2 cellular contexts compared by ENCODE assay signal in the genomic region with DNA sequence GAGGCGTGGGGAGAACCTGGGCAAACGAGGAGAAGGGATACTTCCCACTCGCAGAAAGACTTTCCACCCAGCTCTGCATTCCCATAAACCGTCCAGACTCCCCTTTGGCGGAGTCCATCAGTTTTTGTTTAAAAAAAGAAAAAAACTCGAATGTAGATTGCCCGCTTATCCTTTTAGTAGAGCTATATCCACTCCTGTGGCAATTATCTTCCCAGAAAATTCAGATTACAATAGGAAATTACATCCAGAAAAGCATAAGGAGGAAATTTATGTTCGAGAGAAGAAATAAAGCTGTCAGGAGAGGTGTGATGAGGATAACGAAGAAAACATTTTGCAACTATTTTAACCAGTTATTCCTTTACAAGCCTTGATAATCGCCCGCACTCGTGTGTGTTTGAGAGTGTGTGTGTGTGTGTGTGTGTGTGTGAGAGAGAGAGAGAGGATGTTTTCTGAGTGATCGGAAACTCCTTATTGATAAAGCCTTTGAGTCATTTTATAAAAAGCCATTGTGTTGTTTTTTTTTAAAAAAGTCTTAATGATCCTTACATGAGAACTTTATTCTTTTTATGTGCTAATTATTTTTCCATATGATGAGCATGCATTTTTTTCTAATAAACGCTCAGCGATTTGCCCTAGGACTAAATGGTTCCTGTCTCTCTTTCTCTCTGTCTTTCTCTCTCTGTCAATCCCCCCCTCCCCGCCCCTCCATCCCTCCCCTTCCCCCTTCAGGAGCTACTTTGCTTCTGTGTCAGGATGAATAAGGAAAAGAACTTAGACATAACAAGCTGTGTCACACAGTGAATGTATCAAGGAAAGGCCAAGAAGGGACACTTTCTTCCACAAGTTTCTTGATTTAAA.
A peak's percentile ranks its signal among the peaks of the same experiment; 100 is the strongest.
TF ChIP-seq lines count a peak whose summit lies in the region.

No MANE protein-coding gene starts in this region.

TF ChIP-seq in K562, 482 proteins besides CTCF, POLR2A, EP300 and RAD21 (continued from another document and continues in another):
- TF ChIP-seq, protein P1, sequence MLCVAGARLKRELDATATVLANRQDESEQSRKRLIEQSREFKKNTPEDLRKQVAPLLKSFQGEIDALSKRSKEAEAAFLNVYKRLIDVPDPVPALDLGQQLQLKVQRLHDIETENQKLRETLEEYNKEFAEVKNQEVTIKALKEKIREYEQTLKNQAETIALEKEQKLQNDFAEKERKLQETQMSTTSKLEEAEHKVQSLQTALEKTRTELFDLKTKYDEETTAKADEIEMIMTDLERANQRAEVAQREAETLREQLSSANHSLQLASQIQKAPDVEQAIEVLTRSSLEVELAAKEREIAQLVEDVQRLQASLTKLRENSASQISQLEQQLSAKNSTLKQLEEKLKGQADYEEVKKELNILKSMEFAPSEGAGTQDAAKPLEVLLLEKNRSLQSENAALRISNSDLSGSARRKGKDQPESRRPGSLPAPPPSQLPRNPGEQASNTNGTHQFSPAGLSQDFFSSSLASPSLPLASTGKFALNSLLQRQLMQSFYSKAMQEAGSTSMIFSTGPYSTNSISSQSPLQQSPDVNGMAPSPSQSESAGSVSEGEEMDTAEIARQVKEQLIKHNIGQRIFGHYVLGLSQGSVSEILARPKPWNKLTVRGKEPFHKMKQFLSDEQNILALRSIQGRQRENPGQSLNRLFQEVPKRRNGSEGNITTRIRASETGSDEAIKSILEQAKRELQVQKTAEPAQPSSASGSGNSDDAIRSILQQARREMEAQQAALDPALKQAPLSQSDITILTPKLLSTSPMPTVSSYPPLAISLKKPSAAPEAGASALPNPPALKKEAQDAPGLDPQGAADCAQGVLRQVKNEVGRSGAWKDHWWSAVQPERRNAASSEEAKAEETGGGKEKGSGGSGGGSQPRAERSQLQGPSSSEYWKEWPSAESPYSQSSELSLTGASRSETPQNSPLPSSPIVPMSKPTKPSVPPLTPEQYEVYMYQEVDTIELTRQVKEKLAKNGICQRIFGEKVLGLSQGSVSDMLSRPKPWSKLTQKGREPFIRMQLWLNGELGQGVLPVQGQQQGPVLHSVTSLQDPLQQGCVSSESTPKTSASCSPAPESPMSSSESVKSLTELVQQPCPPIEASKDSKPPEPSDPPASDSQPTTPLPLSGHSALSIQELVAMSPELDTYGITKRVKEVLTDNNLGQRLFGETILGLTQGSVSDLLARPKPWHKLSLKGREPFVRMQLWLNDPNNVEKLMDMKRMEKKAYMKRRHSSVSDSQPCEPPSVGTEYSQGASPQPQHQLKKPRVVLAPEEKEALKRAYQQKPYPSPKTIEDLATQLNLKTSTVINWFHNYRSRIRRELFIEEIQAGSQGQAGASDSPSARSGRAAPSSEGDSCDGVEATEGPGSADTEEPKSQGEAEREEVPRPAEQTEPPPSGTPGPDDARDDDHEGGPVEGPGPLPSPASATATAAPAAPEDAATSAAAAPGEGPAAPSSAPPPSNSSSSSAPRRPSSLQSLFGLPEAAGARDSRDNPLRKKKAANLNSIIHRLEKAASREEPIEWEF (CRISPR knock-in tag; IDR thresholded peaks at IDR 0.05) = peak; percentile 72; the same call in 1 of the 2 replicates
- TF ChIP-seq MTA2 (IDR thresholded peaks at IDR 0.05; ENCODE audit: low read depth) (0 out of 2 replicates have a peak, but pooled peaks have one; percentile 13), HDAC1 (IDR thresholded peaks at IDR 0.05) (peak in 1 of 2 experiments; percentile 32; a peak in 1 of 4 replicates), NEUROD1 (IDR thresholded peaks at IDR 0.05; ENCODE audit: borderline replicate concordance, low read depth, low read length, partially characterized antibody) (no peak)
- TF ChIP-seq, protein P2, sequence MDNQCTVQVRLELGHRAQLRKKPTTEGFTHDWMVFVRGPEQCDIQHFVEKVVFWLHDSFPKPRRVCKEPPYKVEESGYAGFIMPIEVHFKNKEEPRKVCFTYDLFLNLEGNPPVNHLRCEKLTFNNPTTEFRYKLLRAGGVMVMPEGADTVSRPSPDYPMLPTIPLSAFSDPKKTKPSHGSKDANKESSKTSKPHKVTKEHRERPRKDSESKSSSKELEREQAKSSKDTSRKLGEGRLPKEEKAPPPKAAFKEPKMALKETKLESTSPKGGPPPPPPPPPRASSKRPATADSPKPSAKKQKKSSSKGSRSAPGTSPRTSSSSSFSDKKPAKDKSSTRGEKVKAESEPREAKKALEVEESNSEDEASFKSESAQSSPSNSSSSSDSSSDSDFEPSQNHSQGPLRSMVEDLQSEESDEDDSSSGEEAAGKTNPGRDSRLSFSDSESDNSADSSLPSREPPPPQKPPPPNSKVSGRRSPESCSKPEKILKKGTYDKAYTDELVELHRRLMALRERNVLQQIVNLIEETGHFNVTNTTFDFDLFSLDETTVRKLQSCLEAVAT (IDR thresholded peaks at IDR 0.05) = peak in 1 of 2 experiments; percentile 32; a peak in 1 of 4 replicates
- TF ChIP-seq, protein P3, sequence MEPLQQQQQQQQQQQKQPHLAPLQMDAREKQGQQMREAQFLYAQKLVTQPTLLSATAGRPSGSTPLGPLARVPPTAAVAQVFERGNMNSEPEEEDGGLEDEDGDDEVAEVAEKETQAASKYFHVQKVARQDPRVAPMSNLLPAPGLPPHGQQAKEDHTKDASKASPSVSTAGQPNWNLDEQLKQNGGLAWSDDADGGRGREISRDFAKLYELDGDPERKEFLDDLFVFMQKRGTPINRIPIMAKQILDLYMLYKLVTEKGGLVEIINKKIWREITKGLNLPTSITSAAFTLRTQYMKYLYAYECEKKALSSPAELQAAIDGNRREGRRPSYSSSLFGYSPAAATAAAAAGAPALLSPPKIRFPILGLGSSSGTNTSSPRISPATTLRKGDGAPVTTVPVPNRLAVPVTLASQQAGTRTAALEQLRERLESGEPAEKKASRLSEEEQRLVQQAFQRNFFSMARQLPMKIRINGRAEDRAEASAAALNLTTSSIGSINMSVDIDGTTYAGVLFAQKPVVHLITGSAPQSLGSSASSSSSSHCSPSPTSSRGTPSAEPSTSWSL (CRISPR knock-in tag; IDR thresholded peaks at IDR 0.05; ENCODE audit: borderline replicate concordance) = no peak

TF ChIP-seq in HepG2, 621 proteins besides CTCF, POLR2A, EP300 and RAD21 (continued from another document and continues in another):
- TF ChIP-seq, protein P4, sequence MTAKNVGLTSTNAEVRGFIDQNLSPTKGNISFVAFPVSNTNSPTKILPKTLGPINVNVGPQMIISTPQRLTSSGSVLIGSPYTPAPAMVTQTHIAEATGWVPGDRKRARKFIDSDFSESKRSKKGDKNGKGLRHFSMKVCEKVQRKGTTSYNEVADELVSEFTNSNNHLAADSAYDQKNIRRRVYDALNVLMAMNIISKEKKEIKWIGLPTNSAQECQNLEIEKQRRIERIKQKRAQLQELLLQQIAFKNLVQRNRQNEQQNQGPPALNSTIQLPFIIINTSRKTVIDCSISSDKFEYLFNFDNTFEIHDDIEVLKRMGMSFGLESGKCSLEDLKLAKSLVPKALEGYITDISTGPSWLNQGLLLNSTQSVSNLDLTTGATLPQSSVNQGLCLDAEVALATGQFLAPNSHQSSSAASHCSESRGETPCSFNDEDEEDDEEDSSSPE (CRISPR knock-in tag; IDR thresholded peaks at IDR 0.05) = no peak
- TF ChIP-seq, protein P5, sequence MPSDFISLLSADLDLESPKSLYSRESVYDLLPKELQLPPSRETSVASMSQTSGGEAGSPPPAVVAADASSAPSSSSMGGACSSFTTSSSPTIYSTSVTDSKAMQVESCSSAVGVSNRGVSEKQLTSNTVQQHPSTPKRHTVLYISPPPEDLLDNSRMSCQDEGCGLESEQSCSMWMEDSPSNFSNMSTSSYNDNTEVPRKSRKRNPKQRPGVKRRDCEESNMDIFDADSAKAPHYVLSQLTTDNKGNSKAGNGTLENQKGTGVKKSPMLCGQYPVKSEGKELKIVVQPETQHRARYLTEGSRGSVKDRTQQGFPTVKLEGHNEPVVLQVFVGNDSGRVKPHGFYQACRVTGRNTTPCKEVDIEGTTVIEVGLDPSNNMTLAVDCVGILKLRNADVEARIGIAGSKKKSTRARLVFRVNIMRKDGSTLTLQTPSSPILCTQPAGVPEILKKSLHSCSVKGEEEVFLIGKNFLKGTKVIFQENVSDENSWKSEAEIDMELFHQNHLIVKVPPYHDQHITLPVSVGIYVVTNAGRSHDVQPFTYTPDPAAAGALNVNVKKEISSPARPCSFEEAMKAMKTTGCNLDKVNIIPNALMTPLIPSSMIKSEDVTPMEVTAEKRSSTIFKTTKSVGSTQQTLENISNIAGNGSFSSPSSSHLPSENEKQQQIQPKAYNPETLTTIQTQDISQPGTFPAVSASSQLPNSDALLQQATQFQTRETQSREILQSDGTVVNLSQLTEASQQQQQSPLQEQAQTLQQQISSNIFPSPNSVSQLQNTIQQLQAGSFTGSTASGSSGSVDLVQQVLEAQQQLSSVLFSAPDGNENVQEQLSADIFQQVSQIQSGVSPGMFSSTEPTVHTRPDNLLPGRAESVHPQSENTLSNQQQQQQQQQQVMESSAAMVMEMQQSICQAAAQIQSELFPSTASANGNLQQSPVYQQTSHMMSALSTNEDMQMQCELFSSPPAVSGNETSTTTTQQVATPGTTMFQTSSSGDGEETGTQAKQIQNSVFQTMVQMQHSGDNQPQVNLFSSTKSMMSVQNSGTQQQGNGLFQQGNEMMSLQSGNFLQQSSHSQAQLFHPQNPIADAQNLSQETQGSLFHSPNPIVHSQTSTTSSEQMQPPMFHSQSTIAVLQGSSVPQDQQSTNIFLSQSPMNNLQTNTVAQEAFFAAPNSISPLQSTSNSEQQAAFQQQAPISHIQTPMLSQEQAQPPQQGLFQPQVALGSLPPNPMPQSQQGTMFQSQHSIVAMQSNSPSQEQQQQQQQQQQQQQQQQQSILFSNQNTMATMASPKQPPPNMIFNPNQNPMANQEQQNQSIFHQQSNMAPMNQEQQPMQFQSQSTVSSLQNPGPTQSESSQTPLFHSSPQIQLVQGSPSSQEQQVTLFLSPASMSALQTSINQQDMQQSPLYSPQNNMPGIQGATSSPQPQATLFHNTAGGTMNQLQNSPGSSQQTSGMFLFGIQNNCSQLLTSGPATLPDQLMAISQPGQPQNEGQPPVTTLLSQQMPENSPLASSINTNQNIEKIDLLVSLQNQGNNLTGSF (CRISPR knock-in tag; IDR thresholded peaks at IDR 0.05) = no peak
- TF ChIP-seq KDM6A (CRISPR knock-in tag; IDR thresholded peaks at IDR 0.05; ENCODE audit: low read depth) (no peak), ARNT2 (CRISPR knock-in tag; IDR thresholded peaks at IDR 0.05; ENCODE audit: low read depth) (no peak), MXD4 (CRISPR knock-in tag; IDR thresholded peaks at IDR 0.05) (no peak), MAFK (conservative IDR thresholded peaks at IDR 0.05 in 1 of 2, IDR thresholded peaks at IDR 0.05 in 1 of 2; ENCODE audit: low read length in 2 of 2) (peak; percentile 53 to 59; a peak in 3 of 4 replicates), DR1 (CRISPR knock-in tag; IDR thresholded peaks at IDR 0.05) (0 out of 2 replicates have a peak, but pooled peaks have one; percentile 1), XBP1 (CRISPR knock-in tag; IDR thresholded peaks at IDR 0.05) (no peak), ELF4 (CRISPR knock-in tag; IDR thresholded peaks at IDR 0.05; ENCODE audit: borderline replicate concordance) (0 out of 2 replicates have a peak, but pooled peaks have one; percentile 20), MAFF (IDR thresholded peaks at IDR 0.05; ENCODE audit: low read depth, low read length) (peak; percentile 39; the same call in 1 of the 2 replicates)
- TF ChIP-seq, protein P6, sequence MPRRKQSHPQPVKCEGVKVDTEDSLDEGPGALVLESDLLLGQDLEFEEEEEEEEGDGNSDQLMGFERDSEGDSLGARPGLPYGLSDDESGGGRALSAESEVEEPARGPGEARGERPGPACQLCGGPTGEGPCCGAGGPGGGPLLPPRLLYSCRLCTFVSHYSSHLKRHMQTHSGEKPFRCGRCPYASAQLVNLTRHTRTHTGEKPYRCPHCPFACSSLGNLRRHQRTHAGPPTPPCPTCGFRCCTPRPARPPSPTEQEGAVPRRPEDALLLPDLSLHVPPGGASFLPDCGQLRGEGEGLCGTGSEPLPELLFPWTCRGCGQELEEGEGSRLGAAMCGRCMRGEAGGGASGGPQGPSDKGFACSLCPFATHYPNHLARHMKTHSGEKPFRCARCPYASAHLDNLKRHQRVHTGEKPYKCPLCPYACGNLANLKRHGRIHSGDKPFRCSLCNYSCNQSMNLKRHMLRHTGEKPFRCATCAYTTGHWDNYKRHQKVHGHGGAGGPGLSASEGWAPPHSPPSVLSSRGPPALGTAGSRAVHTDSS (CRISPR knock-in tag; conservative IDR thresholded peaks at IDR 0.05) = no peak
- TF ChIP-seq, protein P7, sequence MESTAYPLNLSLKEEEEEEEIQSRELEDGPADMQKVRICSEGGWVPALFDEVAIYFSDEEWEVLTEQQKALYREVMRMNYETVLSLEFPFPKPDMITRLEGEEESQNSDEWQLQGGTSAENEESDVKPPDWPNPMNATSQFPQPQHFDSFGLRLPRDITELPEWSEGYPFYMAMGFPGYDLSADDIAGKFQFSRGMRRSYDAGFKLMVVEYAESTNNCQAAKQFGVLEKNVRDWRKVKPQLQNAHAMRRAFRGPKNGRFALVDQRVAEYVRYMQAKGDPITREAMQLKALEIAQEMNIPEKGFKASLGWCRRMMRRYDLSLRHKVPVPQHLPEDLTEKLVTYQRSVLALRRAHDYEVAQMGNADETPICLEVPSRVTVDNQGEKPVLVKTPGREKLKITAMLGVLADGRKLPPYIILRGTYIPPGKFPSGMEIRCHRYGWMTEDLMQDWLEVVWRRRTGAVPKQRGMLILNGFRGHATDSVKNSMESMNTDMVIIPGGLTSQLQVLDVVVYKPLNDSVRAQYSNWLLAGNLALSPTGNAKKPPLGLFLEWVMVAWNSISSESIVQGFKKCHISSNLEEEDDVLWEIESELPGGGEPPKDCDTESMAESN (CRISPR knock-in tag; conservative IDR thresholded peaks at IDR 0.05) = no peak
- TF ChIP-seq, protein P8, sequence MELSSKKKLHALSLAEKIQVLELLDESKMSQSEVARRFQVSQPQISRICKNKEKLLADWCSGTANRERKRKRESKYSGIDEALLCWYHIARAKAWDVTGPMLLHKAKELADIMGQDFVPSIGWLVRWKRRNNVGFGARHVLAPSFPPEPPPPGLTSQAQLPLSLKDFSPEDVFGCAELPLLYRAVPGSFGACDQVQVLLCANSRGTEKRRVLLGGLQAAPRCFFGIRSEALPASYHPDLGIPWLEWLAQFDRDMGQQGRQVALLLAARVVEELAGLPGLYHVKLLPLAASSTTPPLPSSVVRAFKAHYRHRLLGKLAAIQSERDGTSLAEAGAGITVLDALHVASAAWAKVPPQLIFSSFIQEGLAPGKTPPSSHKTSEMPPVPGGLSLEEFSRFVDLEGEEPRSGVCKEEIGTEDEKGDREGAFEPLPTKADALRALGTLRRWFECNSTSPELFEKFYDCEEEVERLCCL (CRISPR knock-in tag; IDR thresholded peaks at IDR 0.05; ENCODE audit: borderline replicate concordance) = 0 out of 2 replicates have a peak, but pooled peaks have one; percentile 3
- TF ChIP-seq, protein P9, sequence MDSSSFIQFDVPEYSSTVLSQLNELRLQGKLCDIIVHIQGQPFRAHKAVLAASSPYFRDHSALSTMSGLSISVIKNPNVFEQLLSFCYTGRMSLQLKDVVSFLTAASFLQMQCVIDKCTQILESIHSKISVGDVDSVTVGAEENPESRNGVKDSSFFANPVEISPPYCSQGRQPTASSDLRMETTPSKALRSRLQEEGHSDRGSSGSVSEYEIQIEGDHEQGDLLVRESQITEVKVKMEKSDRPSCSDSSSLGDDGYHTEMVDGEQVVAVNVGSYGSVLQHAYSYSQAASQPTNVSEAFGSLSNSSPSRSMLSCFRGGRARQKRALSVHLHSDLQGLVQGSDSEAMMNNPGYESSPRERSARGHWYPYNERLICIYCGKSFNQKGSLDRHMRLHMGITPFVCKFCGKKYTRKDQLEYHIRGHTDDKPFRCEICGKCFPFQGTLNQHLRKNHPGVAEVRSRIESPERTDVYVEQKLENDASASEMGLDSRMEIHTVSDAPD (CRISPR knock-in tag; IDR thresholded peaks at IDR 0.05) = no peak
- TF ChIP-seq, protein P10, sequence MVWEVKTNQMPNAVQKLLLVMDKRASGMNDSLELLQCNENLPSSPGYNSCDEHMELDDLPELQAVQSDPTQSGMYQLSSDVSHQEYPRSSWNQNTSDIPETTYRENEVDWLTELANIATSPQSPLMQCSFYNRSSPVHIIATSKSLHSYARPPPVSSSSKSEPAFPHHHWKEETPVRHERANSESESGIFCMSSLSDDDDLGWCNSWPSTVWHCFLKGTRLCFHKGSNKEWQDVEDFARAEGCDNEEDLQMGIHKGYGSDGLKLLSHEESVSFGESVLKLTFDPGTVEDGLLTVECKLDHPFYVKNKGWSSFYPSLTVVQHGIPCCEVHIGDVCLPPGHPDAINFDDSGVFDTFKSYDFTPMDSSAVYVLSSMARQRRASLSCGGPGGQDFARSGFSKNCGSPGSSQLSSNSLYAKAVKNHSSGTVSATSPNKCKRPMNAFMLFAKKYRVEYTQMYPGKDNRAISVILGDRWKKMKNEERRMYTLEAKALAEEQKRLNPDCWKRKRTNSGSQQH (CRISPR knock-in tag; IDR thresholded peaks at IDR 0.05; ENCODE audit: low read depth) = no peak
